Comparison of ENCODE assay signal across 22 cellular contexts in the genomic region with DNA sequence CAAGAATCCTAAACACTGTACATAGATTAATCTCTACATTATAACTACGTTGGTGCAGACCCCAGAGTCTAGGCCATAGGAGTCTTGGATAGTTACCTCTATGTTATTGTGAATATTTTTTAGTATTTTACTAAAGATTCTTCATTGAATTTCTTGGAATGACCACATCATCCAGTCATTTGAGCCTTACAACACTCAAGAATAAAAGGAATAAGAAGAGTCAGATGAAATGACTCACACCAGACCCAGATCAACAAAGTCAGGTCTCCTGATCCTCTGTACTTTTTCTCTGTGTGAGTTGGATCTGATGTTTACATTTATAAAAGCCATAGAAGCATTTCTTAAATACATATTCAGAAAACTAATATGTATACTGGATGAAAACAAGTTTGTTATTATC.
A peak's percentile ranks its signal among the peaks of the same experiment; 100 is the strongest.
DNase-seq lines count a peak whose midpoint lies in the region; ATAC-seq and TF ChIP-seq lines count a peak whose summit lies in the region.
"Had no signal": no experiment of that assay in that cellular context is flagged by ENCODE, and none has a peak within 500 bp of the region (broad histone marks: within the 10 kb centered on the region; RNA-seq: fewer than 3 reads in every experiment).

No MANE protein-coding gene starts in this region.

- H3K27me3 ChIP-seq in ACC112 (ENCODE audit: insufficient read depth, low read length) (no peaks in the 10 kb centered on the region), MM.1S (replicated peaks; ENCODE audit: insufficient read depth, low read length) (no peaks in the 10 kb centered on the region)
- H3K27me3 ChIP-seq: Peyer's patch, thyroid gland had no signal

- H4K20me1 ChIP-seq in MM.1S (ENCODE audit: insufficient read depth, low read length) = no peaks in the 10 kb centered on the region

- H3K9me3 Mint-ChIP-seq in activated CD4-positive, alpha-beta memory T cell treated with anti-CD3 and anti-CD28 coated beads for 36 hours = no peaks in the 10 kb centered on the region
- H3K9me3 Mint-ChIP-seq: memory B cell had no signal

- H3K9ac ChIP-seq in MM.1S (ENCODE audit: low read length) = no peak overlapping the region

- no peaks in the 10 kb centered on the region for H3K4me1 Mint-ChIP-seq in activated CD4-positive, alpha-beta memory T cell treated with anti-CD3 and anti-CD28 coated beads for 36 hours (ENCODE audit: low read depth)
- H3K4me1 Mint-ChIP-seq: activated CD4-positive, alpha-beta T cell treated with anti-CD3 and anti-CD28 coated beads, Interleukin-2, amount 10 ng/mL, durations not matched to agents 24 days and 14 days; memory B cell; natural killer cell had no signal

- no peaks in the 10 kb centered on the region for H3K9me2 ChIP-seq in MM.1S (replicated peaks; ENCODE audit: insufficient read depth, low read length)

- H3K27ac Mint-ChIP-seq in activated CD4-positive, alpha-beta memory T cell treated with anti-CD3 and anti-CD28 coated beads for 36 hours = no peak overlapping the region
- H3K27ac Mint-ChIP-seq: activated CD4-positive, alpha-beta T cell treated with anti-CD3 and anti-CD28 coated beads, Interleukin-2, amount 10 ng/mL, durations not matched to agents 24 days and 14 days; memory B cell; natural killer cell had no signal

- intact Hi-C loops in activated CD4-positive, alpha-beta memory T cell treated with anti-CD3 and anti-CD28 coated beads for 36 hours (cut with micrococcal nuclease) = no loop called here

- H3K4me1 ChIP-seq in ACC112 (ENCODE audit: control insufficient read depth, insufficient read depth, low read length, unreplicated experiment) = peaks cover 25% of the 10 kb centered on the region
- H3K4me1 ChIP-seq in MM.1S (ENCODE audit: low read length) = no peaks in the 10 kb centered on the region
- H3K4me1 ChIP-seq: heart left ventricle, psoas muscle, thyroid gland had no signal

- H3K27ac ChIP-seq in ACC112 (ENCODE audit: low read depth, low read length) (peak overlapping the region; percentile 51), MM.1S (ENCODE audit: low read length) (no peak overlapping the region)
- H3K27ac ChIP-seq: coronary artery, heart left ventricle, Peyer's patch, psoas muscle, thyroid gland had no signal

- peak; percentile 31 for DNase-seq in M059J (ENCODE audit: low read depth)
- DNase-seq in dedifferentiated amniotic fluid mesenchymal stem cell (ENCODE audit: extremely low spot score) = peak; percentile 51
- peak; percentile 51 for DNase-seq in kidney glomerular epithelial cell (lab: John Stamatoyannopoulos, UW)
- no peak for DNase-seq in activated CD4-positive, alpha-beta memory T cell treated with anti-CD3 and anti-CD28 coated beads for 36 hours
- DNase-seq in NCI-H2029 treated with DMSO at 0.1 percent for 48 hours (lab: John Stamatoyannopoulos, UW) = no peak
- DNase-seq in MM.1S = no peak
- DNase-seq: 8988T; activated CD4-positive, alpha-beta T cell treated with anti-CD3 and anti-CD28 coated beads, Interleukin-2, amount 10 ng/mL, durations not matched to agents 24 days and 14 days; activated CD8-positive, alpha-beta memory T cell treated with anti-CD3 and anti-CD28 coated beads, Interleukin-2, amount 50 U/mL, for 4 hours; activated gamma-delta T cell treated with Interleukin-2 at 50 U/mL for 16 hours; heart left ventricle; Kasumi-1; natural killer cell; NCI-H1436; NCI-H2227 treated with DMSO at 0.1 percent for 48 hours; Peyer's patch; psoas muscle; thyroid gland had no signal

- H2AFZ ChIP-seq in ACC112 (ENCODE audit: low read length, unreplicated experiment) (no peak overlapping the region), MM.1S (ENCODE audit: low read length) (no peak overlapping the region)

- no peak overlapping the region for H3K4me3 Mint-ChIP-seq in activated CD4-positive, alpha-beta memory T cell treated with anti-CD3 and anti-CD28 coated beads for 36 hours
- H3K4me3 Mint-ChIP-seq: activated CD4-positive, alpha-beta T cell treated with anti-CD3 and anti-CD28 coated beads, Interleukin-2, amount 10 ng/mL, durations not matched to agents 24 days and 14 days; memory B cell; natural killer cell had no signal

- no peak overlapping the region for H3K4me2 ChIP-seq in MM.1S (ENCODE audit: low read depth, low read length)

- no peaks in the 10 kb centered on the region for H3K9me3 ChIP-seq in MM.1S (replicated peaks; ENCODE audit: insufficient read depth, low read length)
- H3K9me3 ChIP-seq: heart left ventricle, Peyer's patch, psoas muscle, thyroid gland had no signal

- H3K36me3 ChIP-seq in ACC112 (ENCODE audit: insufficient read depth, low read length) = no peaks in the 10 kb centered on the region
- H3K36me3 ChIP-seq in MM.1S (replicated peaks; ENCODE audit: insufficient read depth, low read length) = no peaks in the 10 kb centered on the region
- H3K36me3 ChIP-seq: heart left ventricle, Peyer's patch, thyroid gland had no signal

- POLR2A ChIA-PET in activated CD4-positive, alpha-beta memory T cell treated with anti-CD3 and anti-CD28 coated beads for 36 hours (lab: Charles Lee) = no interaction called here

- CTCF ChIA-PET in activated CD4-positive, alpha-beta memory T cell treated with anti-CD3 and anti-CD28 coated beads for 36 hours (lab: Charles Lee) = no interaction called here

- no peaks in the 10 kb centered on the region for H3K36me3 Mint-ChIP-seq in activated CD4-positive, alpha-beta memory T cell treated with anti-CD3 and anti-CD28 coated beads for 36 hours
- H3K36me3 Mint-ChIP-seq: memory B cell, natural killer cell had no signal

- no peak overlapping the region; the same call in 1 of the 2 replicates for H3K4me3 ChIP-seq in ACC112 (ENCODE audit: low read depth, low read length)
- no peak overlapping the region for H3K4me3 ChIP-seq in MM.1S (ENCODE audit: low read length)
- H3K4me3 ChIP-seq: coronary artery, heart left ventricle, Peyer's patch, psoas muscle, thyroid gland had no signal

- no peak for TF ChIP-seq CTCF in MM.1S (IDR thresholded peaks at IDR 0.05; ENCODE audit: low read length)

- no peak for ATAC-seq in GM21367 (IDR thresholded peaks at IDR 0.05; ENCODE audit: unreplicated experiment)
- ATAC-seq: heart left ventricle, natural killer cell, psoas muscle had no signal

- H3K27me3 Mint-ChIP-seq in activated CD4-positive, alpha-beta memory T cell treated with anti-CD3 and anti-CD28 coated beads for 36 hours = peaks cover 4% of the 10 kb centered on the region
- H3K27me3 Mint-ChIP-seq: memory B cell had no signal

- no peaks in the 10 kb centered on the region for H3F3A ChIP-seq in MM.1S (ENCODE audit: insufficient read depth, low read length)

- no peaks in the 10 kb centered on the region for H3K79me2 ChIP-seq in ACC112 (ENCODE audit: control insufficient read depth, insufficient read depth, low read length, unreplicated experiment)
- H3K79me2 ChIP-seq in MM.1S (ENCODE audit: low read length) = no peaks in the 10 kb centered on the region

Comparison
In these comparisons a context has a peak if more than half of its experiments do, and no peak if none do; other contexts are left out.
1. DNase-seq: peak in M059J (single experiment), dedifferentiated amniotic fluid mesenchymal stem cell (single experiment) and kidney glomerular epithelial cell (single experiment); none in activated CD4-positive, alpha-beta memory T cell treated with anti-CD3 and anti-CD28 coated beads for 36 hours (single experiment), NCI-H2029 treated with DMSO at 0.1 percent for 48 hours (single experiment) and MM.1S (single experiment).